2 cellular contexts compared by ENCODE assay signal in genomic region chr4:151688785-151689043, GRCh38.
TF ChIP-seq lines count a peak whose summit lies in the region.

No MANE protein-coding gene starts in this region.

TF ChIP-seq in SK-N-SH, 30 proteins besides CTCF, POLR2A, EP300 and RAD21 (continued from another document):
- TF ChIP-seq TEAD4 (IDR thresholded peaks at IDR 0.05; ENCODE audit: borderline replicate concordance, insufficient read depth) = no peak
TF ChIP-seq in SK-N-SH: peak in this region for 0.

TF ChIP-seq in SK-N-SH treated with all-trans-retinoic acid at 6 μM for 48 hours, 23 proteins besides CTCF, POLR2A, EP300 and RAD21:
- no peak for TF ChIP-seq TSHZ2 (CRISPR knock-in tag; IDR thresholded peaks at IDR 0.05)
- TF ChIP-seq ESRRG (CRISPR knock-in tag; IDR thresholded peaks at IDR 0.05) = no peak
- no peak for TF ChIP-seq BACH2 (CRISPR knock-in tag; IDR thresholded peaks at IDR 0.05; ENCODE audit: borderline replicate concordance)
- TF ChIP-seq ZC3H10 (CRISPR knock-in tag; IDR thresholded peaks at IDR 0.05) = no peak
- TF ChIP-seq PATZ1 (CRISPR knock-in tag; IDR thresholded peaks at IDR 0.05; ENCODE audit: borderline replicate concordance) = no peak
- no peak for TF ChIP-seq CSDC2 (CRISPR knock-in tag; IDR thresholded peaks at IDR 0.05)
- TF ChIP-seq ZNF8 (CRISPR knock-in tag; IDR thresholded peaks at IDR 0.05) = no peak
- TF ChIP-seq ZNF70 (CRISPR knock-in tag; IDR thresholded peaks at IDR 0.05) = no peak
- TF ChIP-seq POU6F1 (CRISPR knock-in tag; IDR thresholded peaks at IDR 0.05; ENCODE audit: borderline replicate concordance, low read depth) = no peak
- TF ChIP-seq ISL1 (CRISPR knock-in tag; IDR thresholded peaks at IDR 0.05) = no peak
- no peak for TF ChIP-seq TOX (CRISPR knock-in tag; IDR thresholded peaks at IDR 0.05; ENCODE audit: borderline replicate concordance)
- TF ChIP-seq CREB5 (CRISPR knock-in tag; IDR thresholded peaks at IDR 0.05; ENCODE audit: low read depth) = no peak
- TF ChIP-seq ZNF565 (CRISPR knock-in tag; conservative IDR thresholded peaks at IDR 0.05; ENCODE audit: low read depth) = no peak
- TF ChIP-seq RARB (CRISPR knock-in tag; IDR thresholded peaks at IDR 0.05) = no peak
- no peak for TF ChIP-seq ZFP3 (CRISPR knock-in tag; IDR thresholded peaks at IDR 0.05)
TF ChIP-seq in SK-N-SH treated with all-trans-retinoic acid at 6 μM for 48 hours: peak in this region for 0.
